ENCODE assay signal across 8 cellular contexts in the genomic region with DNA sequence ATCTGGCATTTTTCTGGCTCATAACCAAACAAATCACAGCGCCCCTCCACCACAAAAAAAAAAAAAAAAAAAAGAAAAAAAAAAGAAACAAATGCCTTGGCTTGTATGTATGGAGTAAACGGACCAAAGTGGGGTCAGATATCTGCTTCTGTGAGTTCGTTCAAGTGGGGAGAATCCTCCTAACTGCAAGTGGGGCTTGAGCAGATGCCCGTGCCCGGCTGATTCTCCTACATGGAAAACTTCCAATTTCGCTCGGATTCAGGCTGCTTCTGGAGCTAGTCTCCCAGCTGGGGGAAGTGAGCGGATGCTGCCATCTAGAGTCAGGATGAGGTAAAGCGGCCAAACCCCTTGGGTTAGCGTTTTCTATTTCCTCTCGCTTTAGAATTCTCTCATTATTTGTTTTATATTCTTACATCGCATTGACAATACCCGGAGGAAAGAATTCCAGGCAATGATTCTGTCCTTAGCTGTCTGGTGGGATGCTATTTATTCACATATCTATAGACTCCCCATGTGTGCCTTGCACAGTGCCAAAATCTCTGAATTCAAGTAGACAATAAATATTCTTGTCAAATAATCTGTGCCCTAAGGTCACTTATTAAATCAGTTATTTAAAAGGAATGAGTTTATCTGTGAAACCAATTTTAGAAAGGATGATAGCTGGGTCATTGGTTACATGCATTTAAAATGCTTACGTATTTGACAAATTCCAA.
DNase-seq lines count a peak whose midpoint lies in the region; ATAC-seq and TF ChIP-seq lines count a peak whose summit lies in the region.

No MANE protein-coding gene starts in this region.

- TF ChIP-seq CTCF in fibroblast of pulmonary artery (IDR thresholded peaks at IDR 0.05; ENCODE audit: low read length, missing control alignments) (peak; percentile 95), neural cell (IDR thresholded peaks at IDR 0.05; ENCODE audit: poor library complexity, severe bottlenecking) (peak; percentile 91)

- ATAC-seq in GM21423 (IDR thresholded peaks at IDR 0.05; ENCODE audit: unreplicated experiment), result peak; percentile 66

- H3K27me3 ChIP-seq in HUES64 (ENCODE audit: insufficient read depth, low read length), result peaks cover 20% of the 10 kb centered on the region
- H3K27me3 ChIP-seq in neural cell (ENCODE audit: insufficient read depth, low read depth, low read length), result peaks cover 8% of the 10 kb centered on the region
- peaks cover 8 to 9% of the 10 kb centered on the region in 2 donors for H3K27me3 ChIP-seq in stomach smooth muscle (ENCODE audit: control insufficient read depth in 1 of 2, insufficient read depth in 2 of 2, low read length in 2 of 2)

- H3K4me3 ChIP-seq in HUES64 (ENCODE audit: low read length) (peak overlapping the region; percentile 49), fibroblast of pulmonary artery (replicated peaks; ENCODE audit: low read depth, low read length) (peak overlapping the region; percentile 50), neural cell (ENCODE audit: low read length) (peak overlapping the region; percentile 53), stomach smooth muscle (ENCODE audit: low read length in 2 of 2) (peak overlapping the region; percentile 59 to 67)

- no peaks in the 10 kb centered on the region for H4K20me1 ChIP-seq in neural cell (ENCODE audit: insufficient read depth)

- DNase-seq in DMS 273 (lab: John Stamatoyannopoulos, UW; ENCODE audit: unreplicated experiment), result peak; percentile 97
- peak; percentile 75 for DNase-seq in OCI-M1 (lab: John Stamatoyannopoulos, UW)
- peak; percentile 25 for DNase-seq in activated T-helper 1 cell treated with Interleukin-2 at 50 U/mL for 16 hours (ENCODE audit: low read depth)
- peak; percentile 85 for DNase-seq in fibroblast of pulmonary artery (ENCODE audit: low read depth)

- H3F3A ChIP-seq in neural cell (ENCODE audit: insufficient read depth, low read length, poor library complexity, severe bottlenecking), result no peaks in the 10 kb centered on the region

- no peak overlapping the region for H3K27ac ChIP-seq in HUES64 (ENCODE audit: low read depth, low read length)
- no peak overlapping the region for H3K27ac ChIP-seq in neural cell (ENCODE audit: low read length)
- no peak overlapping the region for H3K27ac ChIP-seq in stomach smooth muscle (ENCODE audit: low read length)

- H3K36me3 ChIP-seq in HUES64 (ENCODE audit: insufficient read depth, low read length) (no peaks in the 10 kb centered on the region), neural cell (ENCODE audit: insufficient read depth, low read length) (no peaks in the 10 kb centered on the region), stomach smooth muscle (ENCODE audit: control insufficient read depth in 2 of 2, insufficient read depth in 2 of 2, low read length in 2 of 2) (no peaks in the 10 kb centered on the region)

- peak; percentile 91 for TF ChIP-seq RAD21 in neural cell (conservative IDR thresholded peaks at IDR 0.05)

- H3K9ac ChIP-seq in HUES64 (ENCODE audit: low read depth, low read length) (no peak overlapping the region), neural cell (ENCODE audit: low read length) (no peak overlapping the region), stomach smooth muscle (ENCODE audit: low read length in 2 of 2) (peak overlapping the region in 1 of 2 donors; percentile 40)

- H3K9me2 ChIP-seq in neural cell (ENCODE audit: insufficient read depth, low read length), result no peaks in the 10 kb centered on the region

- H2AFZ ChIP-seq in neural cell (ENCODE audit: low read depth, low read length), result no peak overlapping the region

- H3K9me3 ChIP-seq in HUES64 (ENCODE audit: insufficient read depth, low read depth, low read length) (no peaks in the 10 kb centered on the region), neural cell (ENCODE audit: low read length) (no peaks in the 10 kb centered on the region), stomach smooth muscle (ENCODE audit: control insufficient read depth in 2 of 2, low read length in 2 of 2) (no peaks in the 10 kb centered on the region)

- no peaks in the 10 kb centered on the region for H3K79me2 ChIP-seq in neural cell (replicated peaks; ENCODE audit: insufficient read depth, low read length)

- 16% methylated on average over 12 of the region's 14 CpGs for WGBS in HUES64

- no peak overlapping the region for H3K4me2 ChIP-seq in neural cell (ENCODE audit: low read length)

- TF ChIP-seq EP300 in neural cell (conservative IDR thresholded peaks at IDR 0.05; ENCODE audit: poor library complexity, severe bottlenecking), result no peak

- H3K4me1 ChIP-seq in HUES64 (ENCODE audit: insufficient read depth, low read length) (no peaks in the 10 kb centered on the region), stomach smooth muscle (ENCODE audit: control insufficient read depth, insufficient read depth, low read length) (peaks cover 8% of the 10 kb centered on the region)

TF ChIP-seq in neural cell, 6 proteins besides CTCF, POLR2A, EP300 and RAD21:
- TF ChIP-seq SMC3 (conservative IDR thresholded peaks at IDR 0.05; ENCODE audit: poor library complexity) (peak; percentile 83), MXI1 (conservative IDR thresholded peaks at IDR 0.05; ENCODE audit: poor library complexity, severe bottlenecking) (no peak)

Comparison
In these comparisons a context has a peak if more than half of its experiments do, and no peak if none do; other contexts are left out.
1. DNase-seq: peak in every context shown above with its lines; median percentile 97 in DMS 273; 85 in fibroblast of pulmonary artery; 75 in OCI-M1; 25 in activated T-helper 1 cell treated with Interleukin-2 at 50 U/mL for 16 hours.